Comparison of ENCODE assay signal across 9 cellular contexts in the genomic region with DNA sequence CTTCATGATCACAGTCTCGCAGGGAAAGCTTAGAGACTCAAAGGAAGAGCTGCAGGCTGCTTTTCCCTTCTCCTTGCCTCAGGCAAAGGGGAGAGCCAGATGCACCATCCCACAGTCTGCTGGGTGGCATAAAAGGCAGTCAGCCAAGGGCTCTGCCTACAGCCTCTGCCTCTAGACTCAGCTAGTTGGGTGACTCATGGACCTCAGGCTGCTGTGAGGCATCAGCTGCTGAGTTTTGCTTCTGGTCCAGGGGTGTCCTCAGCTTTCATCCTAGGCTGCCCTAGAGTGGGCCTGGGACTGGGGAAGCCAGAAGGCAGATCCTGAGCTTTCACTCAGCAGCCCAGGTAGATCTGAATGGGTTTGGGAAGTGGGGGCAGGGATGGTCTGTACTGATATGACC. TPM values are rescaled to one million over a fixed set of nuclear protein-coding genes. Genes with fewer than 3 reads are reported as not detected.
DNase-seq lines count a peak whose midpoint lies in the region; ATAC-seq, FAIRE-seq and TF ChIP-seq lines count a peak whose summit lies in the region.
"Had no signal": no experiment of that assay in that cellular context is flagged by ENCODE, and none has a peak within 500 bp of the region (broad histone marks: within the 10 kb centered on the region; RNA-seq: fewer than 3 reads in every experiment).

No MANE protein-coding gene starts in this region.

- no peaks in the 10 kb centered on the region for H3K9me3 ChIP-seq in mucosa of descending colon

- no peak overlapping the region for H3K4me3 ChIP-seq in bronchial epithelial cell (ENCODE audit: low read depth, low read length)
- H3K4me3 ChIP-seq in mucosa of descending colon = no peak overlapping the region

- no peaks in the 10 kb centered on the region for H3K36me3 ChIP-seq in bronchial epithelial cell (ENCODE audit: control insufficient read depth, insufficient read depth, low read length)
- no peaks in the 10 kb centered on the region for H3K36me3 ChIP-seq in mucosa of descending colon (ENCODE audit: low read depth)

- no peak for TF ChIP-seq CTCF in bronchial epithelial cell (IDR thresholded peaks at IDR 0.05; ENCODE audit: insufficient read depth, low read length, severe bottlenecking)
- no peak for TF ChIP-seq CTCF in mucosa of descending colon (IDR thresholded peaks at IDR 0.05)

- intact Hi-C loops in mucosa of descending colon (cut with DNase I, micrococcal nuclease) = no loop called here

- ATAC-seq in mucosa of descending colon = peak; percentile 11
- no peak for ATAC-seq in HG03097 (IDR thresholded peaks at IDR 0.05; ENCODE audit: low FRiP score, unreplicated experiment)
- no peak for ATAC-seq in HG03039 (IDR thresholded peaks at IDR 0.05; ENCODE audit: unreplicated experiment)

- DNase-seq in COLO829 (ENCODE audit: low spot score) = peak; percentile 81
- DNase-seq in HTR-8/SVneo (ENCODE audit: insufficient read length, low spot score) = peak; percentile 81
- DNase-seq in bronchial epithelial cell (ENCODE audit: low read depth) = peak; percentile 78
- no peak for DNase-seq in mucosa of descending colon
- DNase-seq in DMS79 treated with DMSO at 0.1 percent for 48 hours (lab: John Stamatoyannopoulos, UW) = no peak
- DNase-seq in RPMI8226 = no peak
- DNase-seq: NCI-H510A had no signal

- peak; percentile 83 for FAIRE-seq in HTR-8/SVneo (lab: Jason Lieb, UNC)
- no peak for FAIRE-seq in bronchial epithelial cell (lab: Jason Lieb, UNC)

- H3K27me3 ChIP-seq in bronchial epithelial cell (ENCODE audit: control insufficient read depth, insufficient read depth, low read length) = peaks cover 2% of the 10 kb centered on the region

- no peaks in the 10 kb centered on the region for H3K4me1 ChIP-seq in mucosa of descending colon (ENCODE audit: low read depth)

RNA-seq across cellular contexts. Expression of a gene that starts 11.7 kb away (rescaled TPM):
- under 0.01 and 0.26 TPM in 2 replicates for total RNA-seq in bronchial epithelial cell
- under 1 TPM; 0.29 to 0.92 (median 0.63) TPM for total RNA-seq in mucosa of descending colon

Comparison
In these comparisons a context has a peak if more than half of its experiments do, and no peak if none do; other contexts are left out.
1. DNase-seq: peak in COLO829 (single experiment), HTR-8/SVneo (single experiment) and bronchial epithelial cell (single experiment); none in mucosa of descending colon (0 of 3), DMS79 treated with DMSO at 0.1 percent for 48 hours (single experiment) and RPMI8226 (single experiment).